ENCODE assay signal across 1 cellular context in genomic region chr22:19854778-19855503, GRCh38.
TF ChIP-seq lines count a peak whose summit lies in the region.

A gene with protein sequence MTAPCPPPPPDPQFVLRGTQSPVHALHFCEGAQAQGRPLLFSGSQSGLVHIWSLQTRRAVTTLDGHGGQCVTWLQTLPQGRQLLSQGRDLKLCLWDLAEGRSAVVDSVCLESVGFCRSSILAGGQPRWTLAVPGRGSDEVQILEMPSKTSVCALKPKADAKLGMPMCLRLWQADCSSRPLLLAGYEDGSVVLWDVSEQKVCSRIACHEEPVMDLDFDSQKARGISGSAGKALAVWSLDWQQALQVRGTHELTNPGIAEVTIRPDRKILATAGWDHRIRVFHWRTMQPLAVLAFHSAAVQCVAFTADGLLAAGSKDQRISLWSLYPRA (minus strand): TSS chr22:19854874. CDS start chr22:19821355, 33,519 bp downstream.
A gene with protein sequence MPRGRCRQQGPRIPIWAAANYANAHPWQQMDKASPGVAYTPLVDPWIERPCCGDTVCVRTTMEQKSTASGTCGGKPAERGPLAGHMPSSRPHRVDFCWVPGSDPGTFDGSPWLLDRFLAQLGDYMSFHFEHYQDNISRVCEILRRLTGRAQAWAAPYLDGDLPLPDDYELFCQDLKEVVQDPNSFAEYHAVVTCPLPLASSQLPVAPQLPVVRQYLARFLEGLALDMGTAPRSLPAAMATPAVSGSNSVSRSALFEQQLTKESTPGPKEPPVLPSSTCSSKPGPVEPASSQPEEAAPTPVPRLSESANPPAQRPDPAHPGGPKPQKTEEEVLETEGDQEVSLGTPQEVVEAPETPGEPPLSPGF (minus strand): TSS chr22:19854874. CDS start chr22:19852261, 2,613 bp downstream.

TF ChIP-seq in HepG2, 621 proteins besides CTCF, POLR2A, EP300 and RAD21 (continued from another document and continues in another):
- TF ChIP-seq HOXA5 (CRISPR knock-in tag; IDR thresholded peaks at IDR 0.05) (peak; percentile 69; the same call in 1 of the 2 replicates), MXD4 (CRISPR knock-in tag; IDR thresholded peaks at IDR 0.05) (no peak; the same call in 1 of the 2 replicates), PAXIP1 (CRISPR knock-in tag; conservative IDR thresholded peaks at IDR 0.05) (0 out of 2 replicates have a peak, but pooled peaks have one; percentile 36), ZNF781 (CRISPR knock-in tag; IDR thresholded peaks at IDR 0.05; ENCODE audit: borderline replicate concordance, not compliant biosample characterization) (peak; percentile 17), TERF1 (CRISPR knock-in tag; IDR thresholded peaks at IDR 0.05) (peak; percentile 92), SETDB1 (CRISPR knock-in tag; IDR thresholded peaks at IDR 0.05; ENCODE audit: borderline replicate concordance) (no peak), NKX3-1 (CRISPR knock-in tag; IDR thresholded peaks at IDR 0.05) (no peak; the same call in 1 of the 2 replicates), ZBTB8A (CRISPR knock-in tag; IDR thresholded peaks at IDR 0.05; ENCODE audit: borderline replicate concordance, low read depth) (peak; percentile 47; the same call in 1 of the 2 replicates), HES4 (CRISPR knock-in tag; IDR thresholded peaks at IDR 0.05; ENCODE audit: borderline replicate concordance) (no peak; the same call in 1 of the 2 replicates), ARNT (IDR thresholded peaks at IDR 0.05) (no peak), KMT2A (CRISPR knock-in tag; IDR thresholded peaks at IDR 0.05) (peak; percentile 49; the same call in 1 of the 2 replicates), HDAC6 (IDR thresholded peaks at IDR 0.05; ENCODE audit: low read depth, low read length) (no peak), TMF1 (CRISPR knock-in tag; IDR thresholded peaks at IDR 0.05; ENCODE audit: low read depth) (no peak; the same call in 1 of the 2 replicates), TOE1 (CRISPR knock-in tag; IDR thresholded peaks at IDR 0.05) (no peak), RBFOX2 (IDR thresholded peaks at IDR 0.05; ENCODE audit: low read depth, low read length) (peak; percentile 99), ZNF577 (CRISPR knock-in tag; IDR thresholded peaks at IDR 0.05; ENCODE audit: borderline replicate concordance, low read depth) (peak; percentile 90), ZNF234 (CRISPR knock-in tag; conservative IDR thresholded peaks at IDR 0.05) (peak; percentile 95), RARG (CRISPR knock-in tag; IDR thresholded peaks at IDR 0.05; ENCODE audit: low read depth) (peak; percentile 39; the same call in 1 of the 2 replicates), TRIM24 (CRISPR knock-in tag; IDR thresholded peaks at IDR 0.05) (no peak), CCDC6 (CRISPR knock-in tag; IDR thresholded peaks at IDR 0.05) (no peak; the same call in 1 of the 2 replicates), HMG20B (CRISPR knock-in tag; conservative IDR thresholded peaks at IDR 0.05) (0 out of 2 replicates have a peak, but pooled peaks have one; percentile 14), CENPBD1 (CRISPR knock-in tag; IDR thresholded peaks at IDR 0.05; ENCODE audit: borderline replicate concordance, low read depth) (no peak; the same call in 1 of the 2 replicates), ZNF761 (CRISPR knock-in tag; conservative IDR thresholded peaks at IDR 0.05) (peak; percentile 93), ZNF841 (CRISPR knock-in tag; IDR thresholded peaks at IDR 0.05; ENCODE audit: borderline replicate concordance) (peak; percentile 87; the same call in 1 of the 2 replicates), ZBTB14 (CRISPR knock-in tag; IDR thresholded peaks at IDR 0.05) (peak; percentile 99), RXRB (CRISPR knock-in tag; IDR thresholded peaks at IDR 0.05; ENCODE audit: borderline replicate concordance) (peak; percentile 46; the same call in 1 of the 2 replicates), TRAFD1 (CRISPR knock-in tag; IDR thresholded peaks at IDR 0.05; ENCODE audit: borderline replicate concordance) (no peak), ZNF644 (CRISPR knock-in tag; IDR thresholded peaks at IDR 0.05; ENCODE audit: low read depth) (no peak), SRSF1 (optimal IDR thresholded peaks at IDR 0.05; ENCODE audit: low read depth, low read length) (no peak), ELF3 (CRISPR knock-in tag; IDR thresholded peaks at IDR 0.05) (peak; percentile 46), ZKSCAN8 (CRISPR knock-in tag; IDR thresholded peaks at IDR 0.05; ENCODE audit: borderline replicate concordance) (peak; percentile 25; the same call in 1 of the 2 replicates), SRY (CRISPR knock-in tag; IDR thresholded peaks at IDR 0.05) (no peak; the same call in none of the 2 replicates), ZIK1 (CRISPR knock-in tag; IDR thresholded peaks at IDR 0.05; ENCODE audit: borderline replicate concordance, low read depth) (no peak)
- TF ChIP-seq, protein P1, sequence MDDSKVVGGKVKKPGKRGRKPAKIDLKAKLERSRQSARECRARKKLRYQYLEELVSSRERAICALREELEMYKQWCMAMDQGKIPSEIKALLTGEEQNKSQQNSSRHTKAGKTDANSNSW (CRISPR knock-in tag; IDR thresholded peaks at IDR 0.05; ENCODE audit: borderline replicate concordance): no peak
- TF ChIP-seq, protein P2, sequence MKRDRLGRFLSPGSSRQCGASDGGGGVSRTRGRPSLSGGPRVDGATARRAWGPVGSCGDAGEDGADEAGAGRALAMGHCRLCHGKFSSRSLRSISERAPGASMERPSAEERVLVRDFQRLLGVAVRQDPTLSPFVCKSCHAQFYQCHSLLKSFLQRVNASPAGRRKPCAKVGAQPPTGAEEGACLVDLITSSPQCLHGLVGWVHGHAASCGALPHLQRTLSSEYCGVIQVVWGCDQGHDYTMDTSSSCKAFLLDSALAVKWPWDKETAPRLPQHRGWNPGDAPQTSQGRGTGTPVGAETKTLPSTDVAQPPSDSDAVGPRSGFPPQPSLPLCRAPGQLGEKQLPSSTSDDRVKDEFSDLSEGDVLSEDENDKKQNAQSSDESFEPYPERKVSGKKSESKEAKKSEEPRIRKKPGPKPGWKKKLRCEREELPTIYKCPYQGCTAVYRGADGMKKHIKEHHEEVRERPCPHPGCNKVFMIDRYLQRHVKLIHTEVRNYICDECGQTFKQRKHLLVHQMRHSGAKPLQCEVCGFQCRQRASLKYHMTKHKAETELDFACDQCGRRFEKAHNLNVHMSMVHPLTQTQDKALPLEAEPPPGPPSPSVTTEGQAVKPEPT (CRISPR knock-in tag; IDR thresholded peaks at IDR 0.05; ENCODE audit: low read depth): 0 out of 2 replicates have a peak, but pooled peaks have one; percentile 76
- TF ChIP-seq, protein P3, sequence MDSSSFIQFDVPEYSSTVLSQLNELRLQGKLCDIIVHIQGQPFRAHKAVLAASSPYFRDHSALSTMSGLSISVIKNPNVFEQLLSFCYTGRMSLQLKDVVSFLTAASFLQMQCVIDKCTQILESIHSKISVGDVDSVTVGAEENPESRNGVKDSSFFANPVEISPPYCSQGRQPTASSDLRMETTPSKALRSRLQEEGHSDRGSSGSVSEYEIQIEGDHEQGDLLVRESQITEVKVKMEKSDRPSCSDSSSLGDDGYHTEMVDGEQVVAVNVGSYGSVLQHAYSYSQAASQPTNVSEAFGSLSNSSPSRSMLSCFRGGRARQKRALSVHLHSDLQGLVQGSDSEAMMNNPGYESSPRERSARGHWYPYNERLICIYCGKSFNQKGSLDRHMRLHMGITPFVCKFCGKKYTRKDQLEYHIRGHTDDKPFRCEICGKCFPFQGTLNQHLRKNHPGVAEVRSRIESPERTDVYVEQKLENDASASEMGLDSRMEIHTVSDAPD (CRISPR knock-in tag; IDR thresholded peaks at IDR 0.05): no peak
- TF ChIP-seq, protein P4, sequence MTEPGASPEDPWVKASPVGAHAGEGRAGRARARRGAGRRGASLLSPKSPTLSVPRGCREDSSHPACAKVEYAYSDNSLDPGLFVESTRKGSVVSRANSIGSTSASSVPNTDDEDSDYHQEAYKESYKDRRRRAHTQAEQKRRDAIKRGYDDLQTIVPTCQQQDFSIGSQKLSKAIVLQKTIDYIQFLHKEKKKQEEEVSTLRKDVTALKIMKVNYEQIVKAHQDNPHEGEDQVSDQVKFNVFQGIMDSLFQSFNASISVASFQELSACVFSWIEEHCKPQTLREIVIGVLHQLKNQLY (CRISPR knock-in tag; IDR thresholded peaks at IDR 0.05): peak; percentile 79; the same call in 1 of the 2 replicates
- TF ChIP-seq, protein P5, sequence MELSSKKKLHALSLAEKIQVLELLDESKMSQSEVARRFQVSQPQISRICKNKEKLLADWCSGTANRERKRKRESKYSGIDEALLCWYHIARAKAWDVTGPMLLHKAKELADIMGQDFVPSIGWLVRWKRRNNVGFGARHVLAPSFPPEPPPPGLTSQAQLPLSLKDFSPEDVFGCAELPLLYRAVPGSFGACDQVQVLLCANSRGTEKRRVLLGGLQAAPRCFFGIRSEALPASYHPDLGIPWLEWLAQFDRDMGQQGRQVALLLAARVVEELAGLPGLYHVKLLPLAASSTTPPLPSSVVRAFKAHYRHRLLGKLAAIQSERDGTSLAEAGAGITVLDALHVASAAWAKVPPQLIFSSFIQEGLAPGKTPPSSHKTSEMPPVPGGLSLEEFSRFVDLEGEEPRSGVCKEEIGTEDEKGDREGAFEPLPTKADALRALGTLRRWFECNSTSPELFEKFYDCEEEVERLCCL (CRISPR knock-in tag; IDR thresholded peaks at IDR 0.05; ENCODE audit: borderline replicate concordance): peak; percentile 68; the same call in 1 of the 2 replicates
- TF ChIP-seq, protein P6, sequence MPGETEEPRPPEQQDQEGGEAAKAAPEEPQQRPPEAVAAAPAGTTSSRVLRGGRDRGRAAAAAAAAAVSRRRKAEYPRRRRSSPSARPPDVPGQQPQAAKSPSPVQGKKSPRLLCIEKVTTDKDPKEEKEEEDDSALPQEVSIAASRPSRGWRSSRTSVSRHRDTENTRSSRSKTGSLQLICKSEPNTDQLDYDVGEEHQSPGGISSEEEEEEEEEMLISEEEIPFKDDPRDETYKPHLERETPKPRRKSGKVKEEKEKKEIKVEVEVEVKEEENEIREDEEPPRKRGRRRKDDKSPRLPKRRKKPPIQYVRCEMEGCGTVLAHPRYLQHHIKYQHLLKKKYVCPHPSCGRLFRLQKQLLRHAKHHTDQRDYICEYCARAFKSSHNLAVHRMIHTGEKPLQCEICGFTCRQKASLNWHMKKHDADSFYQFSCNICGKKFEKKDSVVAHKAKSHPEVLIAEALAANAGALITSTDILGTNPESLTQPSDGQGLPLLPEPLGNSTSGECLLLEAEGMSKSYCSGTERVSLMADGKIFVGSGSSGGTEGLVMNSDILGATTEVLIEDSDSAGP (CRISPR knock-in tag; IDR thresholded peaks at IDR 0.05; ENCODE audit: borderline replicate concordance): peak; percentile 92
- TF ChIP-seq, protein P7, sequence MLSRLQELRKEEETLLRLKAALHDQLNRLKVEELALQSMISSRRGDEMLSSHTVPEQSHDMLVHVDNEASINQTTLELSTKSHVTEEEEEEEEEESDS (CRISPR knock-in tag; IDR thresholded peaks at IDR 0.05; ENCODE audit: borderline replicate concordance): no peak
